Comparison of ENCODE assay signal across 8 cellular contexts in genomic region chr5:134226441-134227192, GRCh38. TPM values are rescaled to one million over a fixed set of nuclear protein-coding genes. Genes with fewer than 3 reads are reported as not detected.
DNase-seq lines count a peak whose midpoint lies in the region; ATAC-seq and TF ChIP-seq lines count a peak whose summit lies in the region.

No MANE protein-coding gene starts in this region.

- H2BK5ac ChIP-seq in trophoblast cell (ENCODE audit: low read depth, low read length, poor library complexity) = peak overlapping the region; percentile 85

- H3K9me3 ChIP-seq in BLaER1 = no peaks in the 10 kb centered on the region
- H3K9me3 ChIP-seq in gastroesophageal sphincter = no peaks in the 10 kb centered on the region
- no peaks in the 10 kb centered on the region for H3K9me3 ChIP-seq in trophoblast cell (ENCODE audit: insufficient read depth, low read depth, low read length)

- H3K4ac ChIP-seq in trophoblast cell (ENCODE audit: low read depth, low read length) = peak overlapping the region; percentile 83

- no peak for TF ChIP-seq EP300 in gastroesophageal sphincter (IDR thresholded peaks at IDR 0.05)

- DNase-seq in trophoblast cell = no peak
- DNase-seq in activated CD8-positive, alpha-beta memory T cell treated with anti-CD3 and anti-CD28 coated beads for 24 hours = no peak

- H3K27me3 Mint-ChIP-seq in IgD-negative memory B cell = no peaks in the 10 kb centered on the region
- no peaks in the 10 kb centered on the region for H3K27me3 Mint-ChIP-seq in activated T-helper 17 cell treated with anti-CD3 and anti-CD28 coated beads, Interleukin-2, amount 50 U/mL, for 72 hours

- H3K27me3 ChIP-seq in BLaER1 (no peaks in the 10 kb centered on the region), gastroesophageal sphincter (no peaks in the 10 kb centered on the region), trophoblast cell (ENCODE audit: insufficient read depth, low read length) (no peaks in the 10 kb centered on the region)

- 0 to 2% methylated on average over 5 to 18 of the region's 51 CpGs for WGBS in gastroesophageal sphincter (ENCODE audit: low coverage in 1 of 2), 2 donors
- no CpG with 5 or more reads among the region's 51 CpGs for WGBS in trophoblast cell (ENCODE audit: extremely low coverage, insufficient coverage, insufficient read length)

- H3K18ac ChIP-seq in trophoblast cell (ENCODE audit: low read length) = peak overlapping the region; percentile 95

- H3K36me3 ChIP-seq in BLaER1 (peaks cover 5% of the 10 kb centered on the region), gastroesophageal sphincter (no peaks in the 10 kb centered on the region), trophoblast cell (ENCODE audit: control insufficient read depth in 1 of 2, insufficient read depth in 2 of 2, low read length in 2 of 2) (peaks cover 0 to 1% of the 10 kb centered on the region in 2 experiments)

- no peaks in the 10 kb centered on the region for H3K9me3 Mint-ChIP-seq in IgD-negative memory B cell
- H3K9me3 Mint-ChIP-seq in activated T-helper 17 cell treated with anti-CD3 and anti-CD28 coated beads, Interleukin-2, amount 50 U/mL, for 72 hours = no peaks in the 10 kb centered on the region

- H4K8ac ChIP-seq in trophoblast cell (ENCODE audit: low read depth, low read length) = peak overlapping the region; percentile 99

- peak overlapping the region; percentile 77 for H2BK120ac ChIP-seq in trophoblast cell (ENCODE audit: insufficient read depth, low read length, poor library complexity)

- ATAC-seq in GM19397 (IDR thresholded peaks at IDR 0.05; ENCODE audit: unreplicated experiment) (peak; percentile 9), gastroesophageal sphincter (peak; percentile 25), HG03159 (IDR thresholded peaks at IDR 0.05; ENCODE audit: unreplicated experiment) (no peak)
- ATAC-seq in activated T-helper 17 cell treated with anti-CD3 and anti-CD28 coated beads, Interleukin-2, amount 50 U/mL, for 72 hours (replicated peaks) = peak; percentile 64

- peak overlapping the region; percentile 99 to 100 (median 100) for H3K27ac Mint-ChIP-seq in IgD-negative memory B cell
- peak overlapping the region; percentile 98 for H3K27ac Mint-ChIP-seq in activated T-helper 17 cell treated with anti-CD3 and anti-CD28 coated beads, Interleukin-2, amount 50 U/mL, for 72 hours

- peak overlapping the region; percentile 99 for H2AFZ ChIP-seq in trophoblast cell (ENCODE audit: insufficient read depth, low read length, poor library complexity)

- TF ChIP-seq POLR2A in gastroesophageal sphincter (IDR thresholded peaks at IDR 0.05) = no peak

- H3K4me1 ChIP-seq in BLaER1 (peaks cover 33% of the 10 kb centered on the region), gastroesophageal sphincter (peaks cover 0 to 42% (median 11%) of the 10 kb centered on the region in 3 donors), trophoblast cell (ENCODE audit: control insufficient read depth in 1 of 2, insufficient read depth in 2 of 2, low read length in 2 of 2) (peaks cover 0 to 8% of the 10 kb centered on the region in 2 experiments)

- H3K4me2 ChIP-seq in BLaER1 (peak overlapping the region; percentile 84), trophoblast cell (ENCODE audit: low read length) (peak overlapping the region; percentile 96)

- peaks cover 41% of the 10 kb centered on the region for H4K20me1 ChIP-seq in BLaER1

- no peak overlapping the region for H2BK12ac ChIP-seq in trophoblast cell (ENCODE audit: low read length)

- H3K4me3 ChIP-seq in BLaER1 (peak overlapping the region; percentile 99), gastroesophageal sphincter (peak overlapping the region; percentile 72 to 97), trophoblast cell (ENCODE audit: low read depth, low read length) (peak overlapping the region; percentile 86)

- peak overlapping the region; percentile 97 to 100 (median 99) for H3K4me3 Mint-ChIP-seq in IgD-negative memory B cell
- peak overlapping the region; percentile 87 for H3K4me3 Mint-ChIP-seq in activated T-helper 17 cell treated with anti-CD3 and anti-CD28 coated beads, Interleukin-2, amount 50 U/mL, for 72 hours

- H3K79me1 ChIP-seq in trophoblast cell (ENCODE audit: low read length) = peaks cover 15% of the 10 kb centered on the region

- peaks cover 3% of the 10 kb centered on the region for H3K36me3 Mint-ChIP-seq in IgD-negative memory B cell
- H3K36me3 Mint-ChIP-seq in activated T-helper 17 cell treated with anti-CD3 and anti-CD28 coated beads, Interleukin-2, amount 50 U/mL, for 72 hours (ENCODE audit: low read depth) = peaks cover 49% of the 10 kb centered on the region

- H3K23ac ChIP-seq in trophoblast cell (ENCODE audit: low read length) = no peak overlapping the region

- peak overlapping the region; percentile 92 for H4K12ac ChIP-seq in trophoblast cell (ENCODE audit: low read depth, low read length)

- peak overlapping the region; percentile 98 for H3K14ac ChIP-seq in trophoblast cell (ENCODE audit: low read length)

- H3K79me2 ChIP-seq in trophoblast cell (ENCODE audit: control insufficient read depth, insufficient read depth, low read length, poor library complexity) = peaks cover 15% of the 10 kb centered on the region

- H3K27ac ChIP-seq in BLaER1 (peak overlapping the region; percentile 99), gastroesophageal sphincter (peak overlapping the region; percentile 91 to 100 (median 100)), trophoblast cell (ENCODE audit: low read depth, low read length) (peak overlapping the region; percentile 73)

- H3K9ac ChIP-seq in BLaER1 = peak overlapping the region; percentile 99
- H3K9ac ChIP-seq in trophoblast cell (ENCODE audit: low read length) = peak overlapping the region; percentile 90

- peak in 1 of 4 experiments; percentile 6 for TF ChIP-seq CTCF in gastroesophageal sphincter (IDR thresholded peaks at IDR 0.05)

- peaks cover 29 to 46% (median 36%) of the 10 kb centered on the region in 3 donors for H3K4me1 Mint-ChIP-seq in IgD-negative memory B cell
- peaks cover 21% of the 10 kb centered on the region for H3K4me1 Mint-ChIP-seq in activated T-helper 17 cell treated with anti-CD3 and anti-CD28 coated beads, Interleukin-2, amount 50 U/mL, for 72 hours

- H4K91ac ChIP-seq in trophoblast cell (ENCODE audit: low read depth, low read length) = peak overlapping the region; percentile 90

- H2AK5ac ChIP-seq in trophoblast cell (ENCODE audit: low read length) = peak overlapping the region; percentile 44

RNA-seq across cellular contexts. Expression of gene PPP2CA, which starts 0.7 kb away (rescaled TPM):
- polyA plus RNA-seq in IgD-negative memory B cell = 215 TPM
- total RNA-seq in activated T-helper 17 cell treated with anti-CD3 and anti-CD28 coated beads, Interleukin-2, amount 50 U/mL, for 72 hours = 100 to 1,000 TPM; 101 to 164 TPM
- total RNA-seq in gastroesophageal sphincter = 100 to 1,000 TPM; 116 to 212 (median 129) TPM
- 60.9 and 63.0 TPM in 2 replicates for polyA plus RNA-seq in trophoblast cell (2013)

RNA-seq across cellular contexts. Expression of gene SKP1, which starts 49.9 kb away (rescaled TPM):
- 875 TPM for polyA plus RNA-seq in IgD-negative memory B cell
- total RNA-seq in activated T-helper 17 cell treated with anti-CD3 and anti-CD28 coated beads, Interleukin-2, amount 50 U/mL, for 72 hours = 100 to 1,000 TPM; 152 to 209 TPM
- 100 to 1,000 TPM; 313 to 463 (median 399) TPM for total RNA-seq in gastroesophageal sphincter
- 589 and 590 TPM in 2 replicates for polyA plus RNA-seq in trophoblast cell (2013)
